Comparison of ENCODE assay signal across 23 cellular contexts in genomic region chr3:70011582-70011981, GRCh38. TPM values are rescaled to one million over a fixed set of nuclear protein-coding genes. Genes with fewer than 3 reads are reported as not detected.
DNase-seq lines count a peak whose midpoint lies in the region; ATAC-seq, FAIRE-seq and TF ChIP-seq lines count a peak whose summit lies in the region.
"Had no signal": no experiment of that assay in that cellular context is flagged by ENCODE, and none has a peak within 500 bp of the region (broad histone marks: within the 10 kb centered on the region; RNA-seq: fewer than 3 reads in every experiment).

No MANE protein-coding gene starts in this region.

- H3K36me3 ChIP-seq in thoracic aorta (no peaks in the 10 kb centered on the region), Karpas-422 (ENCODE audit: insufficient read depth, low read length) (no peaks in the 10 kb centered on the region)
- H3K36me3 ChIP-seq: BE2C, Peyer's patch had no signal

- no peaks in the 10 kb centered on the region for H4K20me1 ChIP-seq in Karpas-422 (ENCODE audit: insufficient read depth, low read depth, low read length)

- no peak overlapping the region for H3K4me2 ChIP-seq in Karpas-422 (ENCODE audit: low read depth, low read length, poor library complexity, severe bottlenecking)

- no peaks in the 10 kb centered on the region for H3K27me3 Mint-ChIP-seq in chondrocyte (ENCODE audit: low read depth)

- no peak for FAIRE-seq in GM12892 (lab: Jason Lieb, UNC)
- FAIRE-seq: D721Med, HepG2 had no signal

- H3K4me1 Mint-ChIP-seq in chondrocyte (ENCODE audit: low read depth): peaks cover 22% of the 10 kb centered on the region

- no peak for DNase-seq in chondrocyte (ENCODE audit: low spot score)
- DNase-seq in fibroblast of pulmonary artery (ENCODE audit: low read depth): peak; percentile 4
- DNase-seq in thoracic aorta (ENCODE audit: low spot score): no peak
- no peak for DNase-seq in Karpas-422
- DNase-seq in GM12892 (ENCODE audit: insufficient read length): no peak
- DNase-seq in NCI-H774 (lab: John Stamatoyannopoulos, UW): no peak
- DNase-seq: BE2C, DMS53, EL, GF-D8, HCEC 1CT, KBM-7, NCI-H1105, NCI-H1694, Peyer's patch had no signal

- peak overlapping the region; percentile 67 for H3K27ac Mint-ChIP-seq in chondrocyte (ENCODE audit: unreplicated experiment)

- TF ChIP-seq POLR2A in GM12892 (IDR thresholded peaks at IDR 0.05; ENCODE audit: low read depth, low read length): no peak

- peaks cover 11 to 35% of the 10 kb centered on the region in 2 donors for H3K4me1 ChIP-seq in thoracic aorta (ENCODE audit: control insufficient read depth in 1 of 2, low read depth in 2 of 2)
- H3K4me1 ChIP-seq in Karpas-422 (ENCODE audit: low read length): no peaks in the 10 kb centered on the region
- H3K4me1 ChIP-seq: BE2C, Peyer's patch had no signal

- H3K27me3 ChIP-seq in thoracic aorta (replicated peaks; ENCODE audit: insufficient read depth): no peaks in the 10 kb centered on the region
- H3K27me3 ChIP-seq in Karpas-422 (ENCODE audit: low read length): no peaks in the 10 kb centered on the region
- H3K27me3 ChIP-seq: Peyer's patch had no signal

- no peak overlapping the region for H3K9ac ChIP-seq in Karpas-422 (ENCODE audit: low read length)

- TF ChIP-seq CTCF in VCaP (conservative IDR thresholded peaks at IDR 0.05) (no peak), chondrocyte (IDR thresholded peaks at IDR 0.05) (no peak), fibroblast of pulmonary artery (IDR thresholded peaks at IDR 0.05; ENCODE audit: low read length, missing control alignments) (no peak), thoracic aorta (IDR thresholded peaks at IDR 0.05) (no peak)

- no peaks in the 10 kb centered on the region for H3K36me3 Mint-ChIP-seq in chondrocyte (ENCODE audit: low read depth)

- H3K9me3 Mint-ChIP-seq in chondrocyte (ENCODE audit: low read depth): peaks cover 2% of the 10 kb centered on the region

- H3K9me3 ChIP-seq in thoracic aorta (no peaks in the 10 kb centered on the region), Karpas-422 (ENCODE audit: low read length) (no peaks in the 10 kb centered on the region)
- H3K9me3 ChIP-seq: BE2C, Peyer's patch had no signal

- peak overlapping the region; percentile 52 for H3K27ac ChIP-seq in VCaP
- peak overlapping the region; percentile 60 to 63 for H3K27ac ChIP-seq in thoracic aorta
- no peak overlapping the region for H3K27ac ChIP-seq in Karpas-422 (ENCODE audit: low read length)
- H3K27ac ChIP-seq: HL-60, Peyer's patch had no signal

- H3K4me3 Mint-ChIP-seq in chondrocyte (ENCODE audit: unreplicated experiment): no peak overlapping the region

- peak; percentile 43 for ATAC-seq in thoracic aorta (ENCODE audit: insufficient number of reproducible peaks, low FRiP score, low read depth)
- ATAC-seq in GM21447 (IDR thresholded peaks at IDR 0.05; ENCODE audit: unreplicated experiment): no peak
- ATAC-seq: HepG2, SK-N-SH treated with all-trans-retinoic acid at 6 μM for 48 hours had no signal

- no peaks in the 10 kb centered on the region for H3K79me2 ChIP-seq in Karpas-422 (ENCODE audit: low read length)

- H3K4me3 ChIP-seq in fibroblast of pulmonary artery (replicated peaks; ENCODE audit: low read depth, low read length): no peak overlapping the region
- no peak overlapping the region for H3K4me3 ChIP-seq in thoracic aorta
- H3K4me3 ChIP-seq in Karpas-422 (ENCODE audit: low read length): no peak overlapping the region
- H3K4me3 ChIP-seq: Peyer's patch had no signal

- no peak overlapping the region for H2AFZ ChIP-seq in Karpas-422 (ENCODE audit: low read length)

- no peaks in the 10 kb centered on the region for H3K9me2 ChIP-seq in Karpas-422 (replicated peaks; ENCODE audit: insufficient read depth, low read length)

RNA-seq across cellular contexts. Expression of gene SAMMSON, which starts 12.0 kb away (rescaled TPM):
- 0.39 TPM in 1 of 3 replicates, not detected in the others for total RNA-seq in chondrocyte
- total RNA-seq in thoracic aorta: 10 to 100 TPM in 1 of 2 donors, 1 to 10 TPM in 1; 3.4 to 25.3 TPM
- total RNA-seq in Karpas-422 (2014; rRNA removed; shearing (Covaris generic); ENCODE audit: low replicate concordance): 0.18 TPM in 1 of 2 replicates, not detected in the other
- not detected for polyA plus RNA-seq in GM12892 (2012; ENCODE audit: missing spikeins)
- total RNA-seq: A673, HepG2, HT-29, Peyer's patch had no signal
- polyA plus RNA-seq: HepG2 had no signal
